24 cellular contexts compared by ENCODE assay signal in the genomic region with DNA sequence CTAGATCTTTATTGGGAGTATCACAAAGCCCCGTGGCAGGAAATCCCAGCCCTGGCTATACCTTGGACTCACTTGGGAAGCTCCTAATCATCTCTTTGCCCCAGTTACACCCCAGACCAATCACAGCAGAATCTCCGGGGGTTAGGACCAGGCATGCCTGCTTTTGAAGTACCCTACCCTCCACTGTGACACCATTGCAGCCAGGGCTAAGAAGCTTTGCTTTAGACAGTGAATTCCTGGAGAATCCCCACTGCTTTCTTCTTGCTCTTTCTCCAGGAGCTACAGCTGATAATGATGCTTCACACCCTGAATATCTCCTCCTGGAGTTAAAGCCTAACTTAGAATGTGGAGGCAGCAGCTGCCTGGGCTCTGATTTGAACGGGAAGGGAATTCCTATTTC. TPM values are rescaled to one million over a fixed set of nuclear protein-coding genes. Genes with fewer than 3 reads are reported as not detected.
"Had no signal": no experiment of that assay in that cellular context is flagged by ENCODE, and none has a peak within 500 bp of the region (broad histone marks: within the 10 kb centered on the region; RNA-seq: fewer than 3 reads in every experiment).

No MANE protein-coding gene starts in this region.

- H3K9me3 ChIP-seq: adrenal gland, heart right ventricle, left lung, suprapubic skin, transverse colon had no signal

- DNase-seq: activated CD4-positive, alpha-beta T cell treated with anti-CD3 and anti-CD28 coated beads, Interleukin-2, amount 50 U/mL, for 1 hour; activated CD4-positive, CD25-positive, alpha-beta regulatory T cell treated with anti-CD3 and anti-CD28 coated beads, Interleukin-2, amount 50 U/mL, for 72 hours; activated naive CD4-positive, alpha-beta T cell; activated T-cell treated with anti-CD3 and anti-CD28 coated beads, Interleukin-2, amount 50 U/mL, for 24 hours; effector CD4-positive, alpha-beta T cell; erythroblast; foreskin fibroblast; heart right ventricle; left lung; mammary epithelial cell; naive B cell; retina; stimulated activated CD4-positive, alpha-beta T cell treated with anti-CD3 and anti-CD28 coated beads, Interleukin-2, amount 100 ng/mL, for 24 hours; stimulated activated naive CD8-positive, alpha-beta T cell treated with anti-CD3 and anti-CD28 coated beads, Interleukin-15, amount 100 ng/mL, for 72 hours; T-cell; transverse colon; WERI-Rb-1 had no signal

- H3K27ac ChIP-seq: suprapubic skin, WERI-Rb-1 had no signal

- H3K4me3 ChIP-seq: adrenal gland, heart right ventricle, left lung, suprapubic skin, transverse colon had no signal

- H3K4me3 Mint-ChIP-seq: activated naive CD8-positive, alpha-beta T cell; activated T-cell treated with anti-CD3 and anti-CD28 coated beads, Interleukin-2, amount 50 U/mL, for 24 hours; naive B cell; stimulated activated effector memory CD8-positive, alpha-beta T cell treated with anti-CD3 and anti-CD28 coated beads, Interleukin-12 subunit alpha, Interleukin-12 subunit beta, amount 100 ng/mL, for 72 hours; stimulated activated naive CD8-positive, alpha-beta T cell treated with anti-CD3 and anti-CD28 coated beads, Interleukin-15, amount 100 ng/mL, for 72 hours; T-cell; T-helper 2 cell treated with Interferon-gamma antibody and Interleukin-4, amounts not matched to agents 5 μg/mL and 100 μg/mL, for 36 hours had no signal

- H3K9me3 Mint-ChIP-seq: activated T-cell treated with anti-CD3 and anti-CD28 coated beads, Interleukin-2, amount 50 U/mL, for 24 hours; activated T-helper 2 cell treated with anti-CD3 and anti-CD28 coated beads, Interferon-gamma antibody, Interleukin-2, Interleukin-4, amounts not matched to agents 10 μg/mL and 5 μg/mL and 100 μg/mL, durations not matched to agents 14 hours and 24 hours and 36 hours; naive B cell; stimulated activated effector memory CD8-positive, alpha-beta T cell treated with anti-CD3 and anti-CD28 coated beads, Interleukin-12 subunit alpha, Interleukin-12 subunit beta, amount 100 ng/mL, for 72 hours; stimulated activated naive CD8-positive, alpha-beta T cell treated with anti-CD3 and anti-CD28 coated beads, Interleukin-15, amount 100 ng/mL, for 72 hours; T-cell; T-helper 2 cell treated with Interferon-gamma antibody and Interleukin-4, amounts not matched to agents 5 μg/mL and 100 μg/mL, for 36 hours had no signal

- H3K36me3 Mint-ChIP-seq: activated naive CD8-positive, alpha-beta T cell; naive B cell; stimulated activated effector memory CD8-positive, alpha-beta T cell treated with anti-CD3 and anti-CD28 coated beads, Interleukin-12 subunit alpha, Interleukin-12 subunit beta, amount 100 ng/mL, for 72 hours; T-cell had no signal

- H3K4me1 Mint-ChIP-seq: stimulated activated effector memory CD8-positive, alpha-beta T cell treated with anti-CD3 and anti-CD28 coated beads, Interleukin-12 subunit alpha, Interleukin-12 subunit beta, amount 100 ng/mL, for 72 hours; stimulated activated naive CD8-positive, alpha-beta T cell treated with anti-CD3 and anti-CD28 coated beads, Interleukin-15, amount 100 ng/mL, for 72 hours; T-cell had no signal

- H3K27me3 ChIP-seq: adrenal gland, heart right ventricle, left lung, suprapubic skin, transverse colon had no signal

- H3K4me1 ChIP-seq: suprapubic skin, transverse colon had no signal

- H3K36me3 ChIP-seq: adrenal gland, heart right ventricle, left lung, suprapubic skin, transverse colon, WERI-Rb-1 had no signal

- H3K27ac Mint-ChIP-seq: activated naive CD8-positive, alpha-beta T cell; activated T-cell treated with anti-CD3 and anti-CD28 coated beads, Interleukin-2, amount 50 U/mL, for 24 hours; activated T-helper 2 cell treated with anti-CD3 and anti-CD28 coated beads, Interferon-gamma antibody, Interleukin-2, Interleukin-4, amounts not matched to agents 10 μg/mL and 5 μg/mL and 100 μg/mL, durations not matched to agents 14 hours and 24 hours and 36 hours; progenitor cell of endocrine pancreas; stimulated activated effector memory CD8-positive, alpha-beta T cell treated with anti-CD3 and anti-CD28 coated beads, Interleukin-12 subunit alpha, Interleukin-12 subunit beta, amount 100 ng/mL, for 72 hours; T-cell; T-helper 2 cell treated with Interferon-gamma antibody and Interleukin-4, amounts not matched to agents 5 μg/mL and 100 μg/mL, for 36 hours had no signal

- ATAC-seq: left lung; stimulated activated effector memory CD8-positive, alpha-beta T cell treated with anti-CD3 and anti-CD28 coated beads, Interleukin-12 subunit alpha, Interleukin-12 subunit beta, amount 100 ng/mL, for 72 hours; stimulated activated naive CD8-positive, alpha-beta T cell treated with anti-CD3 and anti-CD28 coated beads, Interleukin-15, amount 100 ng/mL, for 72 hours; T-cell had no signal

RNA-seq across cellular contexts. Expression of a gene that starts 20.0 kb away (rescaled TPM):
- total RNA-seq: activated T-helper 2 cell treated with anti-CD3 and anti-CD28 coated beads, Interferon-gamma antibody, Interleukin-2, Interleukin-4, amounts not matched to agents 10 μg/mL and 5 μg/mL and 100 μg/mL, durations not matched to agents 14 hours and 24 hours and 36 hours; progenitor cell of endocrine pancreas had no signal
- polyA plus RNA-seq: mammary epithelial cell had no signal
